ENCODE assay signal across 18 cellular contexts in the genomic region with DNA sequence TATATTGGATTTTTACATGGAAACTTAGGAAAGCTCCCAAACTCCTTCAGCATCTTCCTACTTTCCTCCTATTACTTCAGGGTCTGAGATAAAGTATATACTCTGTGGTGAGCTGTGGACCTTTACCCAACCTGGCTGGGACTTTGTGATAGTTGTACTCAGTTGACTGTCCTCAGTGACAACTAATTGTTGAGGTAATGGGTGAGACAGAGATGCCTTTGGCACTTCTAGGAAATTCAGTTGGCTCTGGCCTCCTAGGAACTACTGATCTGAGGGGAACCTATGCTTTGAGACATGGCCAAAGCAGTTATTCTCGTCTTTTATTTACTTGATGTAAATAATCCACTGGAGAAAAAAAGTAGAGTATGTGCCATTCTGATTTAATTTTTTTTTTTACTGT.
DNase-seq lines count a peak whose midpoint lies in the region; ATAC-seq, FAIRE-seq and TF ChIP-seq lines count a peak whose summit lies in the region.
"Had no signal": no experiment of that assay in that cellular context is flagged by ENCODE, and none has a peak within 500 bp of the region (broad histone marks: within the 10 kb centered on the region; RNA-seq: fewer than 3 reads in every experiment).

No MANE protein-coding gene starts in this region.

- ATAC-seq in HG02852 (IDR thresholded peaks at IDR 0.05; ENCODE audit: unreplicated experiment), result no peak
- ATAC-seq: HCT116 had no signal

- FAIRE-seq in H54 (lab: Jason Lieb, UNC) (peak; percentile 50), urothelium cell line (lab: Jason Lieb, UNC) (peak; percentile 68)
- FAIRE-seq: GM12892, GM18507 had no signal

- DNase-seq in H54 (ENCODE audit: insufficient read length, low spot score) (no peak), pons (ENCODE audit: low spot score) (peak; percentile 41), urothelium cell line (ENCODE audit: low spot score) (no peak), Kasumi-1 (lab: John Stamatoyannopoulos, UW) (no peak), NCI-H1105 treated with DMSO at 0.1 percent for 48 hours (lab: John Stamatoyannopoulos, UW) (no peak)
- DNase-seq: 8988T; CD4-positive, alpha-beta memory T cell; DMS153; DMS79; GDM1; H7; HFFc6 had no signal

- peak overlapping the region; percentile 90 for H3K27ac ChIP-seq in cingulate gyrus (ENCODE audit: low read depth, low read length)
- H3K27ac ChIP-seq: BLaER1 had no signal

- TF ChIP-seq POLR2A in H54 (IDR thresholded peaks at IDR 0.05; ENCODE audit: low read depth, low read length), result no peak
